1 cellular context compared by ENCODE assay signal in genomic region chr2:105361132-105361889, GRCh38.
TF ChIP-seq lines count a peak whose summit lies in the region.

No MANE protein-coding gene starts in this region.

TF ChIP-seq in SK-N-SH, 30 proteins besides CTCF, POLR2A, EP300 and RAD21:
- no peak for TF ChIP-seq USF1 (IDR thresholded peaks at IDR 0.05; ENCODE audit: borderline replicate concordance, low read depth)
- no peak for TF ChIP-seq TCF12 (IDR thresholded peaks at IDR 0.05)
- TF ChIP-seq RXRA (IDR thresholded peaks at IDR 0.05; ENCODE audit: borderline replicate concordance, low read depth): no peak
- TF ChIP-seq TAF1 (IDR thresholded peaks at IDR 0.05; ENCODE audit: borderline replicate concordance, low read depth, low read length): no peak
- no peak for TF ChIP-seq JUND (IDR thresholded peaks at IDR 0.05)
